10 cellular contexts compared by ENCODE assay signal in genomic region chr20:44969320-44969879, GRCh38. TPM values are rescaled to one million over a fixed set of nuclear protein-coding genes. Genes with fewer than 3 reads are reported as not detected.
DNase-seq lines count a peak whose midpoint lies in the region; ATAC-seq, FAIRE-seq and TF ChIP-seq lines count a peak whose summit lies in the region.
"Had no signal": no experiment of that assay in that cellular context is flagged by ENCODE, and none has a peak within 500 bp of the region (broad histone marks: within the 10 kb centered on the region; RNA-seq: fewer than 3 reads in every experiment).

No MANE protein-coding gene starts in this region.

- no peak for TF ChIP-seq CTCF in Loucy (conservative IDR thresholded peaks at IDR 0.05; ENCODE audit: low read length)

- intact Hi-C loops in CD4-positive, alpha-beta memory T cell (cut with micrococcal nuclease): loop anchor here (5.0 to 10.0 kb wide), 4 partner anchors 222 to 755 kb away; partner anchors contain the start of genes KCNK15, OSER1 and SYS1
- intact Hi-C loops in activated T-helper 1 cell treated with anti-CD3 and anti-CD28 coated beads, Interleukin-12 subunit alpha, Interleukin-12 subunit beta, Interleukin-2, Interleukin-4 antibody, amounts not matched to agents 30 ng/mL and 10 ng/mL and 1 ng/mL, durations not matched to agents 14 hours and 24 hours and 36 hours (cut with micrococcal nuclease): loop anchor here (5.0 to 10.0 kb wide), 5 partner anchors 317 to 965 kb away; partner anchors contain the start of genes ADA, PCIF1, PIGT and SERINC3

- H3K9me3 ChIP-seq in CD4-positive, alpha-beta memory T cell (ENCODE audit: control insufficient read depth in 1 of 2, low read length in 2 of 2): no peaks in the 10 kb centered on the region
- no peaks in the 10 kb centered on the region for H3K9me3 ChIP-seq in Loucy (ENCODE audit: insufficient read depth, low read depth, low read length)
- no peaks in the 10 kb centered on the region for H3K9me3 ChIP-seq in mononuclear cell (ENCODE audit: low read depth, low read length)

- peak overlapping the region; percentile 93 to 100 (median 98) for H3K4me3 Mint-ChIP-seq in CD4-positive, alpha-beta memory T cell
- peak overlapping the region; percentile 92 for H3K4me3 Mint-ChIP-seq in activated T-helper 1 cell treated with anti-CD3 and anti-CD28 coated beads, Interleukin-12 subunit alpha, Interleukin-12 subunit beta, Interleukin-2, Interleukin-4 antibody, amounts not matched to agents 30 ng/mL and 10 ng/mL and 1 ng/mL, durations not matched to agents 14 hours and 24 hours and 36 hours

- peak overlapping the region; percentile 18 for H3K9ac ChIP-seq in Loucy (ENCODE audit: low read depth, low read length, poor library complexity, severe bottlenecking)

- H3K4me1 Mint-ChIP-seq in CD4-positive, alpha-beta memory T cell: peaks cover 36 to 85% (median 56%) of the 10 kb centered on the region in 4 donors
- H3K4me1 Mint-ChIP-seq in activated T-helper 1 cell treated with anti-CD3 and anti-CD28 coated beads, Interleukin-12 subunit alpha, Interleukin-12 subunit beta, Interleukin-2, Interleukin-4 antibody, amounts not matched to agents 30 ng/mL and 10 ng/mL and 1 ng/mL, durations not matched to agents 14 hours and 24 hours and 36 hours (ENCODE audit: low read depth): peaks cover 68% of the 10 kb centered on the region

- no peak for FAIRE-seq in frontal cortex (lab: Jason Lieb, UNC)
- FAIRE-seq: GM18507 had no signal

- peaks cover 0 to 2% (median 0%) of the 10 kb centered on the region in 8 donors for H3K9me3 Mint-ChIP-seq in CD4-positive, alpha-beta memory T cell
- no peaks in the 10 kb centered on the region for H3K9me3 Mint-ChIP-seq in activated T-helper 1 cell treated with anti-CD3 and anti-CD28 coated beads, Interleukin-12 subunit alpha, Interleukin-12 subunit beta, Interleukin-2, Interleukin-4 antibody, amounts not matched to agents 30 ng/mL and 10 ng/mL and 1 ng/mL, durations not matched to agents 14 hours and 24 hours and 36 hours

- peak overlapping the region; percentile 90 for H3K4me2 ChIP-seq in Loucy (ENCODE audit: low read depth, low read length, poor library complexity, severe bottlenecking)

- peak in 2 of 5 donors; percentile 33 to 66 for DNase-seq in CD4-positive, alpha-beta memory T cell
- DNase-seq in activated T-helper 1 cell treated with anti-CD3 and anti-CD28 coated beads, Interleukin-12 subunit alpha, Interleukin-12 subunit beta, Interleukin-2, Interleukin-4 antibody, amounts not matched to agents 30 ng/mL and 10 ng/mL and 1 ng/mL, durations not matched to agents 14 hours and 24 hours and 36 hours (ENCODE audit: low spot score): no peak
- DNase-seq in frontal cortex (ENCODE audit: low spot score in 2 of 2) (no peak), NCI-H2107 (lab: John Stamatoyannopoulos, UW) (no peak)
- DNase-seq: NCI-H510A treated with DMSO at 0.1 percent for 48 hours had no signal

- peaks cover 66% of the 10 kb centered on the region for H3K79me2 ChIP-seq in Loucy (ENCODE audit: insufficient read depth, low read length)

- peaks cover 33 to 67% of the 10 kb centered on the region in 2 donors for H3K36me3 Mint-ChIP-seq in CD4-positive, alpha-beta memory T cell
- peaks cover 40% of the 10 kb centered on the region for H3K36me3 Mint-ChIP-seq in activated T-helper 1 cell treated with anti-CD3 and anti-CD28 coated beads, Interleukin-12 subunit alpha, Interleukin-12 subunit beta, Interleukin-2, Interleukin-4 antibody, amounts not matched to agents 30 ng/mL and 10 ng/mL and 1 ng/mL, durations not matched to agents 14 hours and 24 hours and 36 hours (ENCODE audit: low read depth)

- H3K36me3 ChIP-seq in CD4-positive, alpha-beta memory T cell (ENCODE audit: insufficient read depth, low read length): peaks cover 15% of the 10 kb centered on the region
- H3K36me3 ChIP-seq in Loucy (ENCODE audit: insufficient read depth, low read length): peaks cover 18% of the 10 kb centered on the region; the same call in 1 of the 2 replicates

- peaks cover 3% of the 10 kb centered on the region; the same call in 1 of the 2 replicates for H3F3A ChIP-seq in Loucy (ENCODE audit: low read depth)

- CTCF ChIA-PET in CD4-positive, alpha-beta memory T cell (lab: Charles Lee; ENCODE audit: partially characterized antibody): interaction anchor here (0.9 to 7.5 kb wide), 2 partner anchors 9 kb away, joined by 5 to 63 read pairs; no protein-coding TSS in a partner anchor

- POLR2A ChIA-PET in CD4-positive, alpha-beta memory T cell (lab: Charles Lee; ENCODE audit: partially characterized antibody): interaction anchor here (0.6 to 8.4 kb wide), 5 partner anchors 8 to 51 kb away, joined by 3 to 246 read pairs (median 34); partner anchors contain the start of gene TOMM34

- H3K9me2 ChIP-seq in Loucy (replicated peaks; ENCODE audit: low read depth, low read length): no peaks in the 10 kb centered on the region

- H3K4me3 ChIP-seq in CD4-positive, alpha-beta memory T cell (ENCODE audit: low read length in 2 of 2): peak overlapping the region; percentile 87 to 96
- H3K4me3 ChIP-seq in Loucy (ENCODE audit: low read length, poor library complexity, severe bottlenecking) (peak overlapping the region; percentile 96), mononuclear cell (ENCODE audit: low read length) (peak overlapping the region; percentile 7)

- H4K20me1 ChIP-seq in Loucy (ENCODE audit: insufficient read depth, low read length, poor library complexity, severe bottlenecking): peaks cover 17% of the 10 kb centered on the region

- peak overlapping the region; percentile 89 to 96 (median 91) for H3K27ac Mint-ChIP-seq in CD4-positive, alpha-beta memory T cell
- peak overlapping the region; percentile 88 for H3K27ac Mint-ChIP-seq in activated T-helper 1 cell treated with anti-CD3 and anti-CD28 coated beads, Interleukin-12 subunit alpha, Interleukin-12 subunit beta, Interleukin-2, Interleukin-4 antibody, amounts not matched to agents 30 ng/mL and 10 ng/mL and 1 ng/mL, durations not matched to agents 14 hours and 24 hours and 36 hours

- no peaks in the 10 kb centered on the region for H3K27me3 ChIP-seq in CD4-positive, alpha-beta memory T cell (ENCODE audit: insufficient read depth, low read length)
- H3K27me3 ChIP-seq in Loucy (ENCODE audit: insufficient read depth, low read length, poor library complexity, severe bottlenecking): no peaks in the 10 kb centered on the region
- no peaks in the 10 kb centered on the region for H3K27me3 ChIP-seq in mononuclear cell (ENCODE audit: insufficient read depth, low read length)

- ATAC-seq in GM21447 (IDR thresholded peaks at IDR 0.05; ENCODE audit: unreplicated experiment) (no peak), HG02798 (IDR thresholded peaks at IDR 0.05; ENCODE audit: poor library complexity, unreplicated experiment) (no peak)

- H3K4me1 ChIP-seq in CD4-positive, alpha-beta memory T cell (ENCODE audit: insufficient read depth, low read length): peaks cover 59% of the 10 kb centered on the region
- H3K4me1 ChIP-seq in Loucy (ENCODE audit: insufficient read depth, low read length, poor library complexity, severe bottlenecking): peaks cover 45% of the 10 kb centered on the region
- H3K4me1 ChIP-seq in mononuclear cell (ENCODE audit: insufficient read depth, low read length): peaks cover 51% of the 10 kb centered on the region

- no peak overlapping the region for H2AFZ ChIP-seq in Loucy (ENCODE audit: low read length)

- H3K27ac ChIP-seq in CD4-positive, alpha-beta memory T cell (ENCODE audit: low read depth, low read length): peak overlapping the region; percentile 89

- no peaks in the 10 kb centered on the region for H3K27me3 Mint-ChIP-seq in CD4-positive, alpha-beta memory T cell
- no peaks in the 10 kb centered on the region for H3K27me3 Mint-ChIP-seq in activated T-helper 1 cell treated with anti-CD3 and anti-CD28 coated beads, Interleukin-12 subunit alpha, Interleukin-12 subunit beta, Interleukin-2, Interleukin-4 antibody, amounts not matched to agents 30 ng/mL and 10 ng/mL and 1 ng/mL, durations not matched to agents 14 hours and 24 hours and 36 hours (ENCODE audit: insufficient read depth)

RNA-seq across cellular contexts. Expression of gene STK4, which starts 3.1 kb away (rescaled TPM):
- 100 to 1,000 TPM; 358 to 374 TPM for total RNA-seq in CD4-positive, alpha-beta memory T cell
- 100 to 1,000 TPM; 151 to 266 TPM for polyA plus RNA-seq in CD4-positive, alpha-beta memory T cell
- total RNA-seq in activated T-helper 1 cell treated with anti-CD3 and anti-CD28 coated beads, Interleukin-12 subunit alpha, Interleukin-12 subunit beta, Interleukin-2, Interleukin-4 antibody, amounts not matched to agents 30 ng/mL and 10 ng/mL and 1 ng/mL, durations not matched to agents 14 hours and 24 hours and 36 hours: 149 and 155 TPM in 2 replicates
- 372 TPM for total RNA-seq in mononuclear cell
- total RNA-seq in frontal cortex: 37.5 TPM

RNA-seq across cellular contexts. Expression of gene TOMM34, which starts 9.2 kb away (rescaled TPM):
- 1 to 10 TPM; 7.6 to 8.5 TPM for total RNA-seq in CD4-positive, alpha-beta memory T cell
- polyA plus RNA-seq in CD4-positive, alpha-beta memory T cell: 10 to 100 TPM; 18.7 to 23.4 TPM
- 53.0 and 55.4 TPM in 2 replicates for total RNA-seq in activated T-helper 1 cell treated with anti-CD3 and anti-CD28 coated beads, Interleukin-12 subunit alpha, Interleukin-12 subunit beta, Interleukin-2, Interleukin-4 antibody, amounts not matched to agents 30 ng/mL and 10 ng/mL and 1 ng/mL, durations not matched to agents 14 hours and 24 hours and 36 hours
- total RNA-seq in mononuclear cell: 8.0 TPM
- total RNA-seq in frontal cortex: 3.7 TPM

RNA-seq across cellular contexts. Expression of gene PABPC1L, which starts 59.5 kb away (rescaled TPM):
- 10 to 100 TPM; 46.5 to 50.0 TPM for total RNA-seq in CD4-positive, alpha-beta memory T cell
- under 1 TPM in 1 of 2 donors, not detected in 1; 0.42 TPM for polyA plus RNA-seq in CD4-positive, alpha-beta memory T cell
- 101 and 106 TPM in 2 replicates for total RNA-seq in activated T-helper 1 cell treated with anti-CD3 and anti-CD28 coated beads, Interleukin-12 subunit alpha, Interleukin-12 subunit beta, Interleukin-2, Interleukin-4 antibody, amounts not matched to agents 30 ng/mL and 10 ng/mL and 1 ng/mL, durations not matched to agents 14 hours and 24 hours and 36 hours
- total RNA-seq in mononuclear cell (6.6 TPM), frontal cortex (2.4 TPM)

Comparison
In these comparisons a context has a peak if more than half of its experiments do, and no peak if none do; other contexts are left out.
1. H3K4me3 ChIP-seq: peak in every context shown above with its lines; median percentile 96 in Loucy; 92 in CD4-positive, alpha-beta memory T cell; 7 in mononuclear cell.